Comparison of ENCODE assay signal across 14 cellular contexts in the genomic region with DNA sequence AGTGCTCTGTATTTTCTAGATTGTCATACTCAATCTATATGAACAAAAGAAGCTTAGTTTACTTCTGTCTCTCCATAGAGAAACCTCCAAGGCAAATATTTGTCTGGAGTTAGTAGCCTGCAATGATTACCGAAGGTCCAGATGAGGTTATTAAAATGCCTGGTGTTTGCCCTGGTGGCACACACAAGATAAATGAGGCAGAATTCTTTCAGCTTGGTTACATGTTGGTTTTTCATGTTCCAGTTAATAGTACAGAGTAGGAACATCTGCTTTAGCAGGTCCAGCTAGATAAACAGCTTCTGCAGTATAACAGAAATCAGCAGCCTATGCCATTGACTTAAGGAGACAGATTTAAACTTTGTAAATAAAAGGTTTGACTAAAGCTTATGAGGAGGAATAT.
DNase-seq lines count a peak whose midpoint lies in the region; ATAC-seq, FAIRE-seq and TF ChIP-seq lines count a peak whose summit lies in the region.
"Had no signal": no experiment of that assay in that cellular context is flagged by ENCODE, and none has a peak within 500 bp of the region (broad histone marks: within the 10 kb centered on the region; RNA-seq: fewer than 3 reads in every experiment).

No MANE protein-coding gene starts in this region.

- WGBS in pancreas, 2 donors, result 6 to 12% methylated on average over 1 of the region's 1 CpG

- DNase-seq in DMS 273 (lab: John Stamatoyannopoulos, UW; ENCODE audit: unreplicated experiment) (peak; percentile 26), DMS 273 treated with DMSO at 0.1 percent for 48 hours (lab: John Stamatoyannopoulos, UW) (no peak), NCI-H1417 (lab: John Stamatoyannopoulos, UW) (peak in 2 of 3 experiments; percentile 28 to 83), pancreas (no peak), GM19238 (ENCODE audit: insufficient read length, low spot score) (no peak)
- no peak for DNase-seq in activated CD4-positive, alpha-beta memory T cell treated with anti-CD3 and anti-CD28 coated beads, Interleukin-2, amount 10 ng/mL, durations not matched to agents 7 days and 5 days
- DNase-seq: IMR-90, NCI-H1436 treated with DMSO at 0.1 percent for 48 hours, nephron progenitor cell, testis had no signal

- no peak overlapping the region for H3K4me3 ChIP-seq in pancreas
- H3K4me3 ChIP-seq: breast epithelium, testis had no signal

- CTCF ChIA-PET in activated CD4-positive, alpha-beta memory T cell treated with anti-CD3 and anti-CD28 coated beads, Interleukin-2, amount 10 ng/mL, durations not matched to agents 7 days and 5 days (lab: Charles Lee), result interaction anchor here (1.1 to 2.2 kb wide), 5 partner anchors 8 to 164 kb away, joined by 3 to 7 read pairs (median 6); no protein-coding TSS in a partner anchor

- TF ChIP-seq CTCF in pancreas (IDR thresholded peaks at IDR 0.05), result no peak

- H3K4me1 ChIP-seq in pancreas, result peaks cover 16 to 33% (median 19%) of the 10 kb centered on the region in 3 donors
- H3K4me1 ChIP-seq: breast epithelium had no signal

- peak overlapping the region in 2 of 4 donors; percentile 6 for H3K27ac ChIP-seq in pancreas
- H3K27ac ChIP-seq: testis had no signal

- H3K27me3 ChIP-seq in pancreas, result no peaks in the 10 kb centered on the region
- H3K27me3 ChIP-seq: breast epithelium, testis had no signal

- intact Hi-C loops in pancreas (cut with DNase I), result no loop called here

- H3K36me3 ChIP-seq in pancreas, result no peaks in the 10 kb centered on the region
- H3K36me3 ChIP-seq: breast epithelium had no signal

- no peak overlapping the region for H3K4me3 Mint-ChIP-seq in activated CD4-positive, alpha-beta memory T cell treated with anti-CD3 and anti-CD28 coated beads, Interleukin-2, amount 10 ng/mL, durations not matched to agents 7 days and 5 days
- H3K4me3 Mint-ChIP-seq: nephron progenitor cell had no signal

- H3K36me3 Mint-ChIP-seq in activated CD4-positive, alpha-beta memory T cell treated with anti-CD3 and anti-CD28 coated beads, Interleukin-2, amount 10 ng/mL, durations not matched to agents 7 days and 5 days (ENCODE audit: low read depth), result peaks cover 7% of the 10 kb centered on the region

- no peak for FAIRE-seq in pancreas (lab: Jason Lieb, UNC)
- FAIRE-seq: endometrium had no signal

- POLR2A ChIA-PET in activated CD4-positive, alpha-beta memory T cell treated with anti-CD3 and anti-CD28 coated beads, Interleukin-2, amount 10 ng/mL, durations not matched to agents 7 days and 5 days (lab: Charles Lee), result interaction anchor here (1.8 kb wide), 1 partner anchor 19 kb away, joined by 7 read pairs; no protein-coding TSS in a partner anchor

- peaks cover 40% of the 10 kb centered on the region for H3K4me1 Mint-ChIP-seq in activated CD4-positive, alpha-beta memory T cell treated with anti-CD3 and anti-CD28 coated beads, Interleukin-2, amount 10 ng/mL, durations not matched to agents 7 days and 5 days

- ATAC-seq in pancreas, result peak; percentile 48 to 86 (median 72)
- no peak for ATAC-seq in HG02610 (IDR thresholded peaks at IDR 0.05; ENCODE audit: unreplicated experiment)
- ATAC-seq in GM18498 (IDR thresholded peaks at IDR 0.05; ENCODE audit: unreplicated experiment), result no peak

- no peaks in the 10 kb centered on the region for H3K27me3 Mint-ChIP-seq in activated CD4-positive, alpha-beta memory T cell treated with anti-CD3 and anti-CD28 coated beads, Interleukin-2, amount 10 ng/mL, durations not matched to agents 7 days and 5 days

- H3K9me3 Mint-ChIP-seq in activated CD4-positive, alpha-beta memory T cell treated with anti-CD3 and anti-CD28 coated beads, Interleukin-2, amount 10 ng/mL, durations not matched to agents 7 days and 5 days, result peaks cover 5% of the 10 kb centered on the region
- H3K9me3 Mint-ChIP-seq: nephron progenitor cell had no signal

- no peaks in the 10 kb centered on the region for H3K9me3 ChIP-seq in pancreas
- H3K9me3 ChIP-seq: breast epithelium, testis had no signal

- peak overlapping the region; percentile 52 for H3K27ac Mint-ChIP-seq in activated CD4-positive, alpha-beta memory T cell treated with anti-CD3 and anti-CD28 coated beads, Interleukin-2, amount 10 ng/mL, durations not matched to agents 7 days and 5 days
- H3K27ac Mint-ChIP-seq: nephron progenitor cell had no signal

Comparison
In these comparisons a context has a peak if more than half of its experiments do, and no peak if none do; other contexts are left out.
1. DNase-seq: peak in DMS 273 (single experiment) and NCI-H1417 (2 of 3); none in DMS 273 treated with DMSO at 0.1 percent for 48 hours (single experiment), activated CD4-positive, alpha-beta memory T cell treated with anti-CD3 and anti-CD28 coated beads, Interleukin-2, amount 10 ng/mL, durations not matched to agents 7 days and 5 days (single experiment), pancreas (0 of 6) and GM19238 (single experiment).
2. ATAC-seq: peak in pancreas (4 of 4); none in HG02610 (single experiment) and GM18498 (single experiment).